8 cellular contexts compared by ENCODE assay signal in the genomic region with DNA sequence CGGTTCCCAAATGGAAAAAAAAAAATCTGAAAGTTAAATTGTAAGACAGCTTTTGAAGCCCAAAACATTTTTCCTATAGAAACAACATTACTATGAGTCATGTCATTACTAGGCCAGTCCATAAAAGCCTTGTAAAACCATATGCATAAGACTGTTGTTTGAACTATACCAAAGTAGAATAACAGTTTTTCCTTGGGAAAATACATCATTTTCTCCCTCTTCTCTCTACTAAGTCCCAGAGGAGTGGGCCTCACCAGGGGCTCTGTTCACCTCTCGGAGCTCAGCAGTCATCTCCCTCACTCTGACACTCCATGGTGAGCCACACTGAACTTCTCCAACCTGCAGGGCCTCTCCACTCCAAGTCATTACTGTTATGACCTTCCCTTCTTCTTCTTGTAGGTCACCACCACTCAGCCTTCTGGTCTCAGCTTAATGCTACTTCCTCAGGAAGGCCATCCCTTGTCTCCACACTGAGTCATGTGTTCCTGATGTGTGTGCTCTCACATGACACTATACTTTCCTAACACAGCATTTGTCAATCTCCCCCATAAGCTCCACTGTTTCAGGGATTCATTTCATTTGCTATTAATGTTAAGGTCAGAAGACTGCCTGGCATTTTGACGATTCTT. TPM values are rescaled to one million over a fixed set of nuclear protein-coding genes. Genes with fewer than 3 reads are reported as not detected.
DNase-seq lines count a peak whose midpoint lies in the region; ATAC-seq and TF ChIP-seq lines count a peak whose summit lies in the region.

No MANE protein-coding gene starts in this region.

- H3K27me3 Mint-ChIP-seq in activated CD4-positive, alpha-beta memory T cell treated with anti-CD3 and anti-CD28 coated beads for 36 hours = no peaks in the 10 kb centered on the region

- DNase-seq in activated T-cell treated with anti-CD3 and anti-CD28 coated beads for 48 hours (ENCODE audit: low read depth) (peak; percentile 4), activated T-cell treated with anti-CD3 and anti-CD28 coated beads for 4 hours (no peak), left ventricle myocardium superior (no peak), suprapubic skin (ENCODE audit: low spot score in 2 of 2) (no peak), GM19238 (ENCODE audit: insufficient read length, low spot score) (no peak), GM20000 (ENCODE audit: low spot score) (no peak)
- peak; percentile 43 for DNase-seq in activated CD4-positive, alpha-beta memory T cell treated with anti-CD3 and anti-CD28 coated beads for 36 hours

- H3K27ac Mint-ChIP-seq in activated CD4-positive, alpha-beta memory T cell treated with anti-CD3 and anti-CD28 coated beads for 36 hours = peak overlapping the region; percentile 71

- H3K9me3 ChIP-seq in suprapubic skin = peaks cover 6% of the 10 kb centered on the region

- H3K4me3 Mint-ChIP-seq in activated CD4-positive, alpha-beta memory T cell treated with anti-CD3 and anti-CD28 coated beads for 36 hours = peak overlapping the region; percentile 56

- POLR2A ChIA-PET in activated CD4-positive, alpha-beta memory T cell treated with anti-CD3 and anti-CD28 coated beads for 36 hours (lab: Charles Lee) = interaction anchor here (2.0 kb wide), 1 partner anchor 33 kb away, joined by 10 read pairs; a partner anchor contains a TSS

- peaks cover 42% of the 10 kb centered on the region for H3K4me1 Mint-ChIP-seq in activated CD4-positive, alpha-beta memory T cell treated with anti-CD3 and anti-CD28 coated beads for 36 hours (ENCODE audit: low read depth)

- WGBS in suprapubic skin = 83% methylated on average over 3 of the region's 3 CpGs

- H3K4me1 ChIP-seq in suprapubic skin = peaks cover 3% of the 10 kb centered on the region

- CTCF ChIA-PET in activated CD4-positive, alpha-beta memory T cell treated with anti-CD3 and anti-CD28 coated beads for 36 hours (lab: Charles Lee) = interaction anchor here (1.0 to 1.6 kb wide), 4 partner anchors 10 to 346 kb away, joined by 3 to 5 read pairs (median 4); no protein-coding TSS in a partner anchor

- H3K27ac ChIP-seq in suprapubic skin = no peak overlapping the region

- TF ChIP-seq CTCF in suprapubic skin (IDR thresholded peaks at IDR 0.05) (no peak), GM20000 (IDR thresholded peaks at IDR 0.05; ENCODE audit: extremely low read depth, missing control alignments) (no peak)

- H3K4me3 ChIP-seq in suprapubic skin = peak overlapping the region; percentile 3

- H3K36me3 ChIP-seq in suprapubic skin = no peaks in the 10 kb centered on the region

- H3K9me3 Mint-ChIP-seq in activated CD4-positive, alpha-beta memory T cell treated with anti-CD3 and anti-CD28 coated beads for 36 hours = peaks cover 9% of the 10 kb centered on the region

- H3K36me3 Mint-ChIP-seq in activated CD4-positive, alpha-beta memory T cell treated with anti-CD3 and anti-CD28 coated beads for 36 hours = peaks cover 7% of the 10 kb centered on the region

- H3K27me3 ChIP-seq in suprapubic skin = no peaks in the 10 kb centered on the region

- peak in 1 of 2 donors; percentile 28 for TF ChIP-seq POLR2A in suprapubic skin (IDR thresholded peaks at IDR 0.05)

- no peak for TF ChIP-seq EP300 in suprapubic skin (IDR thresholded peaks at IDR 0.05)

- peak; percentile 76 for ATAC-seq in left ventricle myocardium superior
- ATAC-seq in HG03469 (IDR thresholded peaks at IDR 0.05; ENCODE audit: unreplicated experiment) = no peak

- intact Hi-C loops in activated CD4-positive, alpha-beta memory T cell treated with anti-CD3 and anti-CD28 coated beads for 36 hours (cut with micrococcal nuclease) = no loop called here
- intact Hi-C loops in left ventricle myocardium superior (cut with micrococcal nuclease) = no loop called here

RNA-seq across cellular contexts. Expression of a gene that starts 32.5 kb away (rescaled TPM):
- total RNA-seq in activated CD4-positive, alpha-beta memory T cell treated with anti-CD3 and anti-CD28 coated beads for 36 hours = 1 to 10 TPM; 3.7 TPM
- 13.9 TPM for total RNA-seq in left ventricle myocardium superior
- 10 to 100 TPM in 1 of 4 donors, 1 to 10 TPM in 3; 6.1 to 14.1 (median 7.1) TPM for total RNA-seq in suprapubic skin

Comparison
In these comparisons a context has a peak if more than half of its experiments do, and no peak if none do; other contexts are left out.
1. DNase-seq: peak in activated T-cell treated with anti-CD3 and anti-CD28 coated beads for 48 hours (single experiment) and activated CD4-positive, alpha-beta memory T cell treated with anti-CD3 and anti-CD28 coated beads for 36 hours (single experiment); none in activated T-cell treated with anti-CD3 and anti-CD28 coated beads for 4 hours (single experiment), left ventricle myocardium superior (single experiment), suprapubic skin (0 of 2), GM19238 (single experiment) and GM20000 (single experiment).